ENCODE assay signal across 24 cellular contexts in the genomic region with DNA sequence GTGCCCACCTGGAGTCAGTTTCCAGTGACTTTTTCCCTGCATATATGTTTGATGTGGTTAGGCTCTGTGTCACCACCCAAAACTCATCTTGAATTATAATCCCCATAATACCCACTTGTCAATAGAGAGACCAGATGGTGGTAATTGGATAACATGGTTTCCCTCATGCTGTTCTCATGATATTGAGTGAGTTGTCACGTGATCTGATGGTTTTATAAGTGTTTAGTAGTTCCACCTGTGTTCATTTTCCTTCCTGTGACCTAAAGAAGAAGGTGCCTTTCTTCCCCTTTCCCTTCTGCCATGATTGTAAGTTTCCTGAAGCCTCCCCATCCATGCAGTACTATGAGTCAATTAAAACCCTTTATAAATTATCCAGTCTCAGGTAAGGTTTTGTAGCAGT.
"Had no signal": no experiment of that assay in that cellular context is flagged by ENCODE, and none has a peak within 500 bp of the region (broad histone marks: within the 10 kb centered on the region; RNA-seq: fewer than 3 reads in every experiment).

No MANE protein-coding gene starts in this region.

- H3K27ac ChIP-seq: brain microvascular endothelial cell, cardiac muscle cell, KMS-11, VCaP had no signal

- H3K27me3 ChIP-seq: brain microvascular endothelial cell, cardiac muscle cell had no signal

- FAIRE-seq: astrocyte had no signal

- H3K9ac ChIP-seq: KMS-11, SK-N-SH had no signal

- H3K4me2 ChIP-seq: KMS-11, SK-N-SH had no signal

- H3K9me2 ChIP-seq: SK-N-SH had no signal

- ATAC-seq: activated T-cell treated with anti-CD3 and anti-CD28 coated beads, Interleukin-2, amount 50 U/mL, for 4 hours; Panc1; Right ventricle myocardium inferior had no signal

- H3K9me3 ChIP-seq: SK-N-SH had no signal

- DNase-seq: activated CD4-positive, alpha-beta memory T cell treated with anti-CD3 and anti-CD28 coated beads for 36 hours; activated CD4-positive, alpha-beta T cell treated with anti-CD3 and anti-CD28 coated beads, Interleukin-2, amount 10 ng/mL, durations not matched to agents 7 days and 5 days; activated CD4-positive, CD25-positive, alpha-beta regulatory T cell; activated CD8-positive, alpha-beta memory T cell treated with anti-CD3 and anti-CD28 coated beads for 24 hours; activated effector memory CD4-positive, alpha-beta T cell treated with anti-CD3 and anti-CD28 coated beads, Interleukin-2, amount 50 U/mL, for 16 hours; activated naive CD4-positive, alpha-beta T cell treated with Interleukin-2 at 50 U/mL for 16 hours; activated T-cell treated with anti-CD3 and anti-CD28 coated beads, Interleukin-2, amount 50 U/mL, for 4 hours; amygdala; brain microvascular endothelial cell; NCI-H1092; NCI-H1930; NCI-H2107; NCI-H2227 treated with DMSO at 0.1 percent for 48 hours; NCI-H446 treated with DMSO at 0.1 percent for 48 hours; NCI-H526 treated with DMSO at 0.1 percent for 48 hours; RPMI8226; SK-N-SH; T-helper 1 cell had no signal

- H3K36me3 ChIP-seq: brain microvascular endothelial cell, cardiac muscle cell had no signal

- H3K4me3 ChIP-seq: cardiac muscle cell had no signal
